Comparison of ENCODE assay signal across 23 cellular contexts in genomic region chr2:139055165-139055564, GRCh38.
"Had no signal": no experiment of that assay in that cellular context is flagged by ENCODE, and none has a peak within 500 bp of the region (broad histone marks: within the 10 kb centered on the region; RNA-seq: fewer than 3 reads in every experiment).

No MANE protein-coding gene starts in this region.

- H3K4me3 Mint-ChIP-seq: endodermal cell; naive thymus-derived CD4-positive, alpha-beta T cell; nephron progenitor cell; stimulated activated memory B cell treated with anti-CD40 and anti-IgM and Interleukin-4, amounts not matched to agents 10 μg/mL and 1 μg/mL and 100 μg/mL, for 72 hours; stimulated activated naive CD8-positive, alpha-beta T cell treated with anti-CD3 and anti-CD28 coated beads, Interleukin-15, Interleukin-2, amounts not matched to agents 100 ng/mL and 50 ng/mL, for 24 hours had no signal

- H2AFZ ChIP-seq: hepatocyte had no signal

- H3K9me3 ChIP-seq: colonic mucosa, neutrophil, psoas muscle, spleen, tibial nerve had no signal

- DNase-seq: colonic mucosa; dermis blood vessel endothelial cell; endodermal cell; foreskin melanocyte; head of caudate nucleus; kidney; left cardiac atrium; left ventricle myocardium superior; mesenchymal stem cell; naive thymus-derived CD4-positive, alpha-beta T cell; nephron progenitor cell; psoas muscle; spleen; stimulated activated CD4-positive, alpha-beta T cell treated with anti-CD3 and anti-CD28 coated beads, Interleukin-15, amount 100 ng/mL, for 24 hours; stimulated activated CD4-positive, alpha-beta T cell treated with anti-CD3 and anti-CD28 coated beads, Interleukin-1b, Interleukin-23, amount 100 ng/mL, for 48 hours; stimulated activated CD4-positive, alpha-beta T cell treated with anti-CD3 and anti-CD28 coated beads, Interleukin-4, amount 100 ng/mL, for 24 hours had no signal

- H3K27ac Mint-ChIP-seq: endodermal cell; naive thymus-derived CD4-positive, alpha-beta T cell; nephron progenitor cell; stimulated activated memory B cell treated with anti-CD40 and anti-IgM and Interleukin-4, amounts not matched to agents 10 μg/mL and 1 μg/mL and 100 μg/mL, for 72 hours; stimulated activated naive CD8-positive, alpha-beta T cell treated with anti-CD3 and anti-CD28 coated beads, Interleukin-15, Interleukin-2, amounts not matched to agents 100 ng/mL and 50 ng/mL, for 24 hours had no signal

- H3K4me2 ChIP-seq: hepatocyte had no signal

- H3K4me1 ChIP-seq: colonic mucosa, psoas muscle, spleen, tibial nerve had no signal

- H3K36me3 ChIP-seq: colonic mucosa, neutrophil, spleen, tibial nerve had no signal

- H3K4me1 Mint-ChIP-seq: naive thymus-derived CD4-positive, alpha-beta T cell; nephron progenitor cell; stimulated activated memory B cell treated with anti-CD40 and anti-IgM and Interleukin-4, amounts not matched to agents 10 μg/mL and 1 μg/mL and 100 μg/mL, for 72 hours had no signal

- H3K36me3 Mint-ChIP-seq: naive thymus-derived CD4-positive, alpha-beta T cell; stimulated activated memory B cell treated with anti-CD40 and anti-IgM and Interleukin-4, amounts not matched to agents 10 μg/mL and 1 μg/mL and 100 μg/mL, for 72 hours had no signal

- H3K9me3 Mint-ChIP-seq: endodermal cell; nephron progenitor cell; stimulated activated naive CD8-positive, alpha-beta T cell treated with anti-CD3 and anti-CD28 coated beads, Interleukin-15, Interleukin-2, amounts not matched to agents 100 ng/mL and 50 ng/mL, for 24 hours had no signal

- H3K27ac ChIP-seq: colonic mucosa, hepatocyte, neutrophil, psoas muscle, spleen, tibial nerve had no signal

- H3K79me2 ChIP-seq: hepatocyte had no signal

- H3K27me3 Mint-ChIP-seq: naive thymus-derived CD4-positive, alpha-beta T cell; stimulated activated memory B cell treated with anti-CD40 and anti-IgM and Interleukin-4, amounts not matched to agents 10 μg/mL and 1 μg/mL and 100 μg/mL, for 72 hours; stimulated activated naive CD8-positive, alpha-beta T cell treated with anti-CD3 and anti-CD28 coated beads, Interleukin-15, Interleukin-2, amounts not matched to agents 100 ng/mL and 50 ng/mL, for 24 hours had no signal

- H3K27me3 ChIP-seq: colonic mucosa, hepatocyte, neutrophil, spleen, tibial nerve had no signal

- H3K4me3 ChIP-seq: colonic mucosa, hepatocyte, lung, psoas muscle, spleen, tibial nerve had no signal

- ATAC-seq: left ventricle myocardium superior; naive thymus-derived CD4-positive, alpha-beta T cell; psoas muscle; sciatic nerve; stimulated activated memory B cell treated with anti-CD40 and anti-IgM and Interleukin-4, amounts not matched to agents 10 μg/mL and 1 μg/mL and 100 μg/mL, for 72 hours had no signal
